Comparison of ENCODE assay signal across 8 cellular contexts in genomic region chr19:3224346-3225325, GRCh38. TPM values are rescaled to one million over a fixed set of nuclear protein-coding genes. Genes with fewer than 3 reads are reported as not detected.
DNase-seq lines count a peak whose midpoint lies in the region; ATAC-seq, FAIRE-seq and TF ChIP-seq lines count a peak whose summit lies in the region.

Gene CELF5, plus strand, starts transcription at chr19:3224661. Its CDS starts 79 bp downstream, at chr19:3224740.

- no peaks in the 10 kb centered on the region for H3K4me1 Mint-ChIP-seq in CD4-positive, alpha-beta T cell (ENCODE audit: low read depth)
- peaks cover 8% of the 10 kb centered on the region for H3K4me1 Mint-ChIP-seq in WTC11

- no peaks in the 10 kb centered on the region for H3K9me3 ChIP-seq in CD4-positive, alpha-beta T cell (ENCODE audit: control insufficient read depth, low read length)
- H3K9me3 ChIP-seq in IMR-90 (ENCODE audit: control insufficient read depth, insufficient read depth, low read length) (no peaks in the 10 kb centered on the region), HepG2 (ENCODE audit: low read length) (no peaks in the 10 kb centered on the region)

- dilution Hi-C loops in IMR-90 (cut with HindIII; ENCODE audit: low sequenced_read_pairs, unreplicated experiment) = no loop called here

- peak; percentile 34 to 68 (median 49) for DNase-seq in CD4-positive, alpha-beta T cell
- DNase-seq in IMR-90 (no peak), WTC11 (ENCODE audit: low spot score) (peak; percentile 68), caudate nucleus (lab: John Stamatoyannopoulos, UW) (peak in 37 of 61 donors; percentile 6 to 69 (median 25)), HepG2 (ENCODE audit: low spot score) (no peak)
- DNase-seq in stimulated activated CD8-positive, alpha-beta memory T cell treated with anti-CD3 and anti-CD28 coated beads, Interleukin-15, amount 100 ng/mL, for 24 hours (ENCODE audit: low read depth) = peak; percentile 37

- no peak within 1 kb of the TSS for H2BK15ac ChIP-seq in IMR-90 (ENCODE audit: low read depth, low read length)

- in situ Hi-C loops in IMR-90 (cut with MboI; ENCODE audit: low sequenced_read_pairs) (no loop called here), HepG2 (cut with HindIII; ENCODE audit: extremely low pct_ligation_motif_present, low pct_unique_long_range_greater_than_20kb) (no loop called here)

- H3K9me1 ChIP-seq in IMR-90 (ENCODE audit: insufficient read depth, low read length) = no peaks in the 10 kb centered on the region

- no peak within 1 kb of the TSS for H3K27ac ChIP-seq in CD4-positive, alpha-beta T cell (ENCODE audit: low read depth, low read length)
- H3K27ac ChIP-seq in IMR-90 (ENCODE audit: insufficient read depth, low read length) (no peak within 1 kb of the TSS), caudate nucleus (ENCODE audit: low read depth, low read length) (no peak within 1 kb of the TSS), HepG2 (ENCODE audit: extremely low read length, insufficient read depth, low read length) (no peak within 1 kb of the TSS)

- no peak within 1 kb of the TSS for H3K14ac ChIP-seq in IMR-90 (replicated peaks; ENCODE audit: low read depth, low read length)

- no peak within 1 kb of the TSS for H3K9ac ChIP-seq in IMR-90 (ENCODE audit: low read depth, low read length)
- no peak within 1 kb of the TSS for H3K9ac ChIP-seq in HepG2 (ENCODE audit: insufficient read depth, low read depth, low read length)

- ATAC-seq in CD4-positive, alpha-beta T cell (ENCODE audit: poor library complexity) = peak; percentile 82
- peak; percentile 95 for ATAC-seq in IMR-90 (ENCODE audit: low read depth)
- peak; percentile 60 for ATAC-seq in WTC11
- peak; percentile 45 for ATAC-seq in HepG2
- ATAC-seq in GM19452 (IDR thresholded peaks at IDR 0.05; ENCODE audit: unreplicated experiment) = no peak
- no peak for ATAC-seq in GM18873 (IDR thresholded peaks at IDR 0.05; ENCODE audit: low FRiP score, unreplicated experiment)

- H3K18ac ChIP-seq in IMR-90 (ENCODE audit: low read depth, low read length) = no peak within 1 kb of the TSS

- H2AK5ac ChIP-seq in IMR-90 (ENCODE audit: low read depth, low read length) = no peak within 1 kb of the TSS

- peaks cover 35% of the 10 kb centered on the region for H3K27me3 ChIP-seq in CD4-positive, alpha-beta T cell (ENCODE audit: control insufficient read depth, insufficient read depth, low read length)
- H3K27me3 ChIP-seq in IMR-90 (ENCODE audit: control insufficient read depth, insufficient read depth, low read length) = peaks cover 44% of the 10 kb centered on the region
- H3K27me3 ChIP-seq in HepG2 (ENCODE audit: control insufficient read depth in 1 of 2, insufficient read depth in 2 of 2, low read length in 2 of 2) = peaks cover 2 to 35% of the 10 kb centered on the region in 2 experiments; a peak in 4 of 5 replicates

- WGBS in IMR-90 (ENCODE audit: extremely low coverage in 2 of 2, insufficient read length in 1 of 2), 2 experiments = 1% methylated on average over 21 of the region's 99 CpGs; no CpG with 5 or more reads in 1 of the 2 experiments
- WGBS in HepG2 (ENCODE audit: low lambda C conversion rate) = 13% methylated on average over 30 of the region's 99 CpGs

- no peak within 1 kb of the TSS for H4K5ac ChIP-seq in IMR-90 (ENCODE audit: low read depth, low read length)

- TF ChIP-seq EP300 in HepG2 (IDR thresholded peaks at IDR 0.05; ENCODE audit: low read depth in 2 of 2, low read length in 2 of 2) = no peak
- no peak for TF ChIP-seq EP300 in HepG2 (CRISPR knock-in tag; IDR thresholded peaks at IDR 0.05; ENCODE audit: borderline replicate concordance)

- TF ChIP-seq POLR2A in IMR-90 (IDR thresholded peaks at IDR 0.05; ENCODE audit: low read depth, low read length) (no peak), HepG2 (IDR thresholded peaks at IDR 0.05; ENCODE audit: insufficient read depth in 1 of 2, low read depth in 2 of 2, low read length in 2 of 2) (no peak)

- H4K91ac ChIP-seq in IMR-90 (ENCODE audit: insufficient read depth, low read depth, low read length) = no peak within 1 kb of the TSS

- CTCF ChIA-PET in CD4-positive, alpha-beta T cell (lab: Charles Lee) = interaction anchor here (0.5 to 1.0 kb wide), 2 partner anchors 24 to 41 kb away, joined by 3 read pairs; no protein-coding TSS in a partner anchor
- CTCF ChIA-PET in IMR-90 (lab: Yijun Ruan, JAX) (interaction anchor here (0.7 kb wide), 1 partner anchor 9 kb away, joined by 3 read pairs; no protein-coding TSS in a partner anchor), WTC11 (lab: Charles Lee) (interaction anchor here (0.5 to 2.3 kb wide), 24 partner anchors 9 to 273 kb away, joined by 3 to 33 read pairs (median 4); no protein-coding TSS in a partner anchor), HepG2 (lab: Yijun Ruan, JAX; ENCODE audit: low intra/inter-chr PET ratio, low total read pairs) (no interaction called here)

- no peak within 1 kb of the TSS for H2BK120ac ChIP-seq in IMR-90 (ENCODE audit: low read depth, low read length)

- H2AFZ ChIP-seq in IMR-90 (replicated peaks; ENCODE audit: low read length, poor library complexity) (peak within 1 kb of the TSS; percentile 83), HepG2 (ENCODE audit: low read length) (no peak within 1 kb of the TSS)

- TF ChIP-seq RAD21 in IMR-90 (IDR thresholded peaks at IDR 0.05; ENCODE audit: low read length) (no peak), HepG2 (CRISPR knock-in tag; IDR thresholded peaks at IDR 0.05) (peak; percentile 38; the same call in 1 of the 2 replicates)

- no peaks in the 10 kb centered on the region for H3K36me3 Mint-ChIP-seq in CD4-positive, alpha-beta T cell (ENCODE audit: low read depth)
- no peaks in the 10 kb centered on the region for H3K36me3 Mint-ChIP-seq in WTC11

- H2AK9ac ChIP-seq in IMR-90 (replicated peaks; ENCODE audit: low read depth, low read length, poor library complexity) = peak within 1 kb of the TSS; percentile 28

- no peaks in the 10 kb centered on the region; the same call in 1 of the 2 replicates for H4K20me1 ChIP-seq in IMR-90 (ENCODE audit: insufficient read depth, low read length)
- peaks cover 4% of the 10 kb centered on the region; the same call in 1 of the 2 replicates for H4K20me1 ChIP-seq in HepG2 (ENCODE audit: insufficient read depth, low read length)

- H3K79me1 ChIP-seq in IMR-90 (ENCODE audit: low read depth in 1 of 2, low read length in 2 of 2) = no peaks in the 10 kb centered on the region

- H3K56ac ChIP-seq in IMR-90 (ENCODE audit: extremely low read depth, insufficient read depth, low read length) = no peak within 1 kb of the TSS

- no peaks in the 10 kb centered on the region for H3K9me3 Mint-ChIP-seq in CD4-positive, alpha-beta T cell
- no peaks in the 10 kb centered on the region for H3K9me3 Mint-ChIP-seq in WTC11

- no peak within 1 kb of the TSS for H3K27ac Mint-ChIP-seq in CD4-positive, alpha-beta T cell
- no peak within 1 kb of the TSS for H3K27ac Mint-ChIP-seq in WTC11

- POLR2A ChIA-PET in CD4-positive, alpha-beta T cell (lab: Charles Lee) = no interaction called here
- POLR2A ChIA-PET in IMR-90 (lab: Charles Lee; ENCODE audit: unreplicated experiment) (no interaction called here), WTC11 (lab: Charles Lee) (no interaction called here), HepG2 (lab: Yijun Ruan, JAX) (no interaction called here)

- no peak for TF ChIP-seq CTCF in CD4-positive, alpha-beta T cell (IDR thresholded peaks at IDR 0.05)
- peak; percentile 61 for TF ChIP-seq CTCF in IMR-90 (conservative IDR thresholded peaks at IDR 0.05; ENCODE audit: low read depth, low read length)
- peak; percentile 48; the same call in 1 of the 2 replicates for TF ChIP-seq CTCF in WTC11 (IDR thresholded peaks at IDR 0.05)
- TF ChIP-seq CTCF in HepG2 (CRISPR knock-in tag; IDR thresholded peaks at IDR 0.05) = peak; percentile 10; the same call in 1 of the 2 replicates

- H3K4me2 ChIP-seq in IMR-90 (ENCODE audit: low read depth, low read length) = peak within 1 kb of the TSS; percentile 73
- peak within 1 kb of the TSS; percentile 53; the same call in 1 of the 2 replicates for H3K4me2 ChIP-seq in HepG2 (ENCODE audit: low read depth, low read length)

- H2BK20ac ChIP-seq in IMR-90 (ENCODE audit: low read depth, low read length) = no peak within 1 kb of the TSS

- no TSS peak for BruUV-seq in IMR-90 (replicated peaks; lab: Mats Ljungman, UMichigan)
- no TSS peak for BruUV-seq in HepG2 (replicated peaks; lab: Mats Ljungman, UMichigan)

- H3K79me2 ChIP-seq in HepG2 (ENCODE audit: insufficient read depth, low read length) = no peaks in the 10 kb centered on the region

- H2BK5ac ChIP-seq in IMR-90 (ENCODE audit: low read depth, low read length, poor library complexity, severe bottlenecking) = no peak within 1 kb of the TSS

- H3K36me3 ChIP-seq in IMR-90 (ENCODE audit: control insufficient read depth, insufficient read depth, low read length) (no peaks in the 10 kb centered on the region), HepG2 (replicated peaks in 1 of 2; ENCODE audit: control insufficient read depth in 1 of 2, insufficient read depth in 2 of 2, low read length in 2 of 2) (no peaks in the 10 kb centered on the region)

- peaks cover 2% of the 10 kb centered on the region; the same call in 1 of the 2 replicates for H3K4me1 ChIP-seq in IMR-90 (ENCODE audit: control insufficient read depth, insufficient read depth, low read length)
- no peaks in the 10 kb centered on the region for H3K4me1 ChIP-seq in HepG2 (ENCODE audit: insufficient read depth, low read length)

- no peak within 1 kb of the TSS for H3K4me3 Mint-ChIP-seq in CD4-positive, alpha-beta T cell
- H3K4me3 Mint-ChIP-seq in WTC11 = peak within 1 kb of the TSS; percentile 59

- no peak within 1 kb of the TSS for H4K8ac ChIP-seq in IMR-90 (ENCODE audit: low read depth in 2 of 2, low read length in 2 of 2)

- peaks cover 29% of the 10 kb centered on the region for H3K27me3 Mint-ChIP-seq in CD4-positive, alpha-beta T cell
- peaks cover 8% of the 10 kb centered on the region; the same call in 1 of the 2 replicates for H3K27me3 Mint-ChIP-seq in WTC11 (ENCODE audit: low read depth)

- no peak for FAIRE-seq in HepG2 (lab: Jason Lieb, UNC)

- intact Hi-C loops in CD4-positive, alpha-beta T cell (cut with DNase I, micrococcal nuclease) = no loop called here
- intact Hi-C loops in IMR-90 (cut with micrococcal nuclease) (no loop called here), HepG2 (cut with micrococcal nuclease; ENCODE audit: unreplicated experiment) (no loop called here)

- H3K4ac ChIP-seq in IMR-90 (ENCODE audit: low read depth, low read length) = no peak within 1 kb of the TSS

- H3K4me3 ChIP-seq in IMR-90 (ENCODE audit: insufficient read depth, low read depth, low read length) (peak within 1 kb of the TSS; percentile 41; the same call in 1 of the 2 replicates), HepG2 (replicated peaks in 1 of 3; ENCODE audit: insufficient read depth in 1 of 3, low read depth in 2 of 3, low read length in 3 of 3) (peak within 1 kb of the TSS in 1 of 3 experiments; percentile 50; a peak in 1 of 6 replicates)

- no peak within 1 kb of the TSS for H3K23ac ChIP-seq in IMR-90 (ENCODE audit: low read depth, low read length)

RNA-seq across cellular contexts. Expression of gene CELF5, which starts in this region (rescaled TPM):
- under 1 TPM; 0.36 TPM for total RNA-seq in CD4-positive, alpha-beta T cell
- total RNA-seq in IMR-90 (2012; rRNA removed) (not detected in 2 replicates), WTC11 (2021) (7.7 to 10.6 TPM (median 9.0 TPM) in 3 replicates), HepG2 (2016; rRNA removed; fragmentation: Illumina TruSeq; extraction: Trizol) (0.14 and 0.31 TPM in 2 replicates)
- polyA plus RNA-seq in IMR-90 (2012; rRNA removed) (0.02 TPM in 1 of 2 replicates, not detected in the other), HepG2 (2011; rRNA removed) (0.84 and 0.91 TPM in 2 replicates)
- 0.05 TPM in 1 of 2 replicates, not detected in the other for polyA plus RNA-seq in IMR-90 (2012; cell fraction: cytosol; rRNA removed)
- 0.24 and 0.29 TPM in 2 replicates for polyA plus RNA-seq in IMR-90 (2012; cell fraction: nucleus; rRNA removed; ENCODE audit: low replicate concordance)
- 0.35 TPM in 1 of 2 replicates, not detected in the other for total RNA-seq in HepG2 (2016; cell fraction: cytosol; rRNA removed; fragmentation: Illumina TruSeq; extraction: Trizol; ENCODE audit: low read depth)
- total RNA-seq in HepG2 (2016; cell fraction: insoluble cytoplasmic fraction; rRNA removed; fragmentation: Illumina TruSeq; extraction: Trizol) = 0.16 and 0.30 TPM in 2 replicates
- total RNA-seq in HepG2 (2016; cell fraction: membrane; rRNA removed; fragmentation: Illumina TruSeq; extraction: Trizol) = 0.12 and 0.28 TPM in 2 replicates
- 0.66 and 0.68 TPM in 2 replicates for total RNA-seq in HepG2 (2016; cell fraction: nucleus; rRNA removed; fragmentation: Illumina TruSeq; extraction: Trizol)
- 0.23 and 0.43 TPM in 2 replicates for polyA plus RNA-seq in HepG2 (2011; cell fraction: cytosol; rRNA removed)
- polyA plus RNA-seq in HepG2 (2011; cell fraction: nucleus; rRNA removed) = 3.4 and 3.5 TPM in 2 replicates
- polyA plus RNA-seq in HepG2 (2012) = 2.1 and 2.4 TPM in 2 replicates
- 0.07 and 0.20 TPM in 2 replicates for polyA plus RNA-seq in HepG2 (2016; cell fraction: cytosol; fragmentation: Illumina TruSeq; extraction: Trizol; ENCODE audit: low read depth)
- 0.19 and 0.47 TPM in 2 replicates for polyA plus RNA-seq in HepG2 (2016; cell fraction: insoluble cytoplasmic fraction; fragmentation: Illumina TruSeq; extraction: Trizol; ENCODE audit: low read depth)
- polyA plus RNA-seq in HepG2 (2016; cell fraction: membrane; fragmentation: Illumina TruSeq; extraction: Trizol; ENCODE audit: low read depth) = 0.15 and 0.30 TPM in 2 replicates
- 1.6 and 1.9 TPM in 2 replicates for polyA plus RNA-seq in HepG2 (2016; cell fraction: nucleus; fragmentation: Illumina TruSeq; extraction: Trizol; ENCODE audit: insufficient read depth, low read depth)
- 0.44 and 0.56 TPM in 2 replicates for polyA minus RNA-seq in HepG2 (2011; rRNA and poly(A)+ RNA removed; ENCODE audit: low replicate concordance)
- polyA minus RNA-seq in HepG2 (2011; cell fraction: cytosol; rRNA and poly(A)+ RNA removed) = 0.40 TPM in 1 of 2 replicates, not detected in the other
- polyA minus RNA-seq in HepG2 (2011; cell fraction: nucleus; rRNA and poly(A)+ RNA removed) = 0.75 and 0.77 TPM in 2 replicates

Comparison
In these comparisons a context has a peak if more than half of its experiments do, and no peak if none do; other contexts are left out.
1. Peak in DNase-seq and ATAC-seq in CD4-positive, alpha-beta T cell; RNA of the gene not detected or under 1 TPM.
2. Peak in ATAC-seq, H3K4me3 ChIP-seq and H3K4me2 ChIP-seq in IMR-90; RNA of the gene not detected or under 1 TPM.
3. ATAC-seq: peak in WTC11 (single experiment) and HepG2 (single experiment); none in GM19452 (single experiment) and GM18873 (single experiment).
4. DNase-seq: peak in WTC11 (single experiment), caudate nucleus (37 of 61) and stimulated activated CD8-positive, alpha-beta memory T cell treated with anti-CD3 and anti-CD28 coated beads, Interleukin-15, amount 100 ng/mL, for 24 hours (single experiment); none in IMR-90 (single experiment) and HepG2 (single experiment).